Comparison of ENCODE assay signal across 19 cellular contexts in genomic region chr1:168361252-168361651, GRCh38.
"Had no signal": no experiment of that assay in that cellular context is flagged by ENCODE, and none has a peak within 500 bp of the region (broad histone marks: within the 10 kb centered on the region; RNA-seq: fewer than 3 reads in every experiment).

No MANE protein-coding gene starts in this region.

- H3K4me3 Mint-ChIP-seq: activated B cell treated with CpG ODN at 0.5 μM for 24 hours; activated CD4-positive, alpha-beta T cell treated with anti-CD3 and anti-CD28 coated beads for 36 hours; activated naive CD4-positive, alpha-beta T cell treated with anti-CD3 and anti-CD28 coated beads, Interleukin-2, amount 50 U/mL, for 24 hours; nephron; stimulated activated effector memory CD8-positive, alpha-beta T cell treated with anti-CD3 and anti-CD28 coated beads, Interleukin-12 subunit alpha, Interleukin-12 subunit beta, amount 100 ng/mL, for 72 hours; stimulated activated naive CD8-positive, alpha-beta T cell treated with anti-CD3 and anti-CD28 coated beads, Interleukin-15, amount 100 ng/mL, for 72 hours had no signal

- H3K27me3 ChIP-seq: adrenal gland, left lung, pancreas, transverse colon had no signal

- H3K27ac Mint-ChIP-seq: activated B cell treated with CpG ODN at 0.5 μM for 24 hours; activated CD4-positive, alpha-beta T cell treated with anti-CD3 and anti-CD28 coated beads for 36 hours; stimulated activated naive CD8-positive, alpha-beta T cell treated with anti-CD3 and anti-CD28 coated beads, Interleukin-15, amount 100 ng/mL, for 72 hours had no signal

- ATAC-seq: activated CD4-positive, alpha-beta T cell treated with anti-CD3 and anti-CD28 coated beads for 36 hours; left lung; pancreas; right cardiac atrium; SK-N-SH treated with all-trans-retinoic acid at 6 μM for 48 hours; stimulated activated effector memory CD8-positive, alpha-beta T cell treated with anti-CD3 and anti-CD28 coated beads, Interleukin-12 subunit alpha, Interleukin-12 subunit beta, amount 100 ng/mL, for 72 hours; stimulated activated naive CD8-positive, alpha-beta T cell treated with anti-CD3 and anti-CD28 coated beads, Interleukin-15, amount 100 ng/mL, for 72 hours had no signal

- H3K4me1 ChIP-seq: adrenal gland, left lung had no signal

- H3K9me3 Mint-ChIP-seq: activated B cell treated with CpG ODN at 0.5 μM for 24 hours; activated naive CD4-positive, alpha-beta T cell treated with anti-CD3 and anti-CD28 coated beads, Interleukin-2, amount 50 U/mL, for 24 hours; nephron; stimulated activated naive CD8-positive, alpha-beta T cell treated with anti-CD3 and anti-CD28 coated beads, Interleukin-15, amount 100 ng/mL, for 72 hours had no signal

- H3K4me3 ChIP-seq: adrenal gland, left lung, pancreas, transverse colon had no signal

- H3K27ac ChIP-seq: pancreas, transverse colon had no signal

- H3K27me3 Mint-ChIP-seq: stimulated activated naive CD8-positive, alpha-beta T cell treated with anti-CD3 and anti-CD28 coated beads, Interleukin-15, amount 100 ng/mL, for 72 hours had no signal

- H3K36me3 Mint-ChIP-seq: activated naive CD4-positive, alpha-beta T cell treated with anti-CD3 and anti-CD28 coated beads, Interleukin-2, amount 50 U/mL, for 24 hours had no signal

- H3K9me3 ChIP-seq: adrenal gland, left lung, pancreas, transverse colon had no signal

- H3K4me1 Mint-ChIP-seq: activated B cell treated with CpG ODN at 0.5 μM for 24 hours had no signal

- H3K36me3 ChIP-seq: adrenal gland, left lung, pancreas, transverse colon had no signal

- DNase-seq: activated B cell treated with CpG ODN at 0.5 μM for 24 hours; activated CD4-positive, alpha-beta T cell treated with anti-CD3 and anti-CD28 coated beads for 36 hours; activated CD4-positive, alpha-beta T cell treated with anti-CD3 and anti-CD28 coated beads, Interleukin-2, amount 50 U/mL, for 4 hours; activated gamma-delta T cell treated with Interleukin-2 at 50 U/mL for 16 hours; activated T-cell treated with anti-CD3 and anti-CD28 coated beads for 4 hours; adrenal gland; foreskin fibroblast; kidney glomerular epithelial cell; left lung; midbrain; pancreas; right cardiac atrium; stimulated activated CD4-positive, alpha-beta T cell treated with anti-CD3 and anti-CD28 coated beads, Interleukin-1b, Interleukin-23, amount 100 ng/mL, for 48 hours; stimulated activated naive CD8-positive, alpha-beta T cell treated with anti-CD3 and anti-CD28 coated beads, Interleukin-15, amount 100 ng/mL, for 72 hours; transverse colon had no signal
